26 cellular contexts compared by ENCODE assay signal in the genomic region with DNA sequence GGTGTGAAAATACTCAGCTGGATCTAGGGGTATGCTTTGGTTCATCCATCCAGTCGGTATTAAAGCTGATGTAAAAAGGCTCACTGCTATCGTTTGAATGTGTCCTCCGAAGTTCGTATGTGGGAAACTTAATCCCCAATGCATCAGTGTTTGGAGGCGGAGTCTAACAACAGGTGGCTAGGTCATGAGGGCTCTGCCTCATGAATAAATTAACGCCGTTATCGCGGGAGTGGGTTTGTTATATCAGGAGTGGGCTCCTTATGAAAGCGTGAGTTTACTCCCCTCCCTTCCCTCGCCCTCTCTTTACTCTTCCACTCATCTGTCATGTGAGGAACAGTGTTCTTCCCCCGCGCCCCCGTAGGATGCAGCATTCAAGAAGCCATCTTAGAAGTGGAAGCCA.
"Had no signal": no experiment of that assay in that cellular context is flagged by ENCODE, and none has a peak within 500 bp of the region (broad histone marks: within the 10 kb centered on the region; RNA-seq: fewer than 3 reads in every experiment).

No MANE protein-coding gene starts in this region.

- FAIRE-seq: small intestine, urothelium cell line had no signal

- H3K9ac ChIP-seq: neural progenitor cell, parathyroid adenoma had no signal

- H3K4me3 ChIP-seq: neural progenitor cell, ovary, prostate gland, right atrium auricular region, right lobe of liver, sigmoid colon, stomach, thoracic aorta, thyroid gland, tibial nerve, upper lobe of left lung, vagina had no signal

- H3K36me3 ChIP-seq: neural progenitor cell, ovary, prostate gland, right atrium auricular region, right lobe of liver, sigmoid colon, stomach, thoracic aorta, thyroid gland, tibial nerve, upper lobe of left lung, vagina had no signal

- H3K4me2 ChIP-seq: neural progenitor cell had no signal

- ATAC-seq: natural killer cell; right lobe of liver; stimulated activated effector memory CD8-positive, alpha-beta T cell treated with anti-CD3 and anti-CD28 coated beads, Interleukin-12 subunit alpha, Interleukin-12 subunit beta, amount 100 ng/mL, for 72 hours; stimulated activated naive B cell treated with anti-CD40 and anti-IgM and Interleukin-4, amounts not matched to agents 10 μg/mL and 1 μg/mL and 100 μg/mL, for 72 hours had no signal

- H2AFZ ChIP-seq: neural progenitor cell, parathyroid adenoma had no signal

- H3K27me3 ChIP-seq: neural progenitor cell, ovary, right atrium auricular region, right lobe of liver, sigmoid colon, stomach, thyroid gland, tibial nerve, upper lobe of left lung, vagina had no signal

- H3K9me3 ChIP-seq: ovary, prostate gland, right atrium auricular region, right lobe of liver, sigmoid colon, stomach, thoracic aorta, thyroid gland, tibial nerve, upper lobe of left lung, vagina had no signal

- DNase-seq: natural killer cell; occipital lobe; ovary; retina; right lobe of liver; sigmoid colon; small intestine; stimulated activated CD4-positive, alpha-beta T cell treated with anti-CD3 and anti-CD28 coated beads, Interleukin-15, amount 100 ng/mL, for 24 hours; stimulated activated CD4-positive, alpha-beta T cell treated with anti-CD3 and anti-CD28 coated beads, Interleukin-2, amount 100 ng/mL, for 24 hours; stimulated activated CD4-positive, alpha-beta T cell treated with anti-CD3 and anti-CD28 coated beads, Interleukin-2, amount 100 ng/mL, for 48 hours; stimulated activated CD4-positive, alpha-beta T cell treated with anti-CD3 and anti-CD28 coated beads, Interleukin-4, amount 100 ng/mL, for 24 hours; stimulated activated naive B cell treated with anti-CD40 and anti-IgM and Interleukin-4, amounts not matched to agents 10 μg/mL and 1 μg/mL and 100 μg/mL, for 72 hours; stimulated activated naive CD4-positive, alpha-beta T cell treated with Interleukin-2 at 50 U/mL for 16 hours; stomach; thyroid gland; trophoblast cell; upper lobe of left lung had no signal

- H3K27ac ChIP-seq: neural progenitor cell, ovary, parathyroid adenoma, prostate gland, right atrium auricular region, right lobe of liver, sigmoid colon, stomach, thoracic aorta, thyroid gland, tibial nerve, upper lobe of left lung, vagina had no signal

- H3K79me2 ChIP-seq: parathyroid adenoma had no signal

- H3K4me1 ChIP-seq: neural progenitor cell, parathyroid adenoma, prostate gland, right atrium auricular region, right lobe of liver, sigmoid colon, stomach, thyroid gland, tibial nerve, upper lobe of left lung, vagina had no signal
